In genomic region chrX:48940404-48940955, GRCh38 we compare ENCODE assay signal across 14 cellular contexts. TPM values are rescaled to one million over a fixed set of nuclear protein-coding genes. Genes with fewer than 3 reads are reported as not detected.
DNase-seq lines count a peak whose midpoint lies in the region; ATAC-seq and TF ChIP-seq lines count a peak whose summit lies in the region.
"Had no signal": no experiment of that assay in that cellular context is flagged by ENCODE, and none has a peak within 500 bp of the region (broad histone marks: within the 10 kb centered on the region; RNA-seq: fewer than 3 reads in every experiment).

No MANE protein-coding gene starts in this region.

- H3K36me3 Mint-ChIP-seq in CD4-positive, alpha-beta memory T cell, result peaks cover 0 to 38% of the 10 kb centered on the region in 2 donors
- peaks cover 51% of the 10 kb centered on the region for H3K36me3 Mint-ChIP-seq in activated CD8-positive, alpha-beta T cell treated with anti-CD3 and anti-CD28 coated beads for 36 hours (ENCODE audit: low read depth)
- H3K36me3 Mint-ChIP-seq in naive thymus-derived CD8-positive, alpha-beta T cell, result peaks cover 0 to 16% (median 3%) of the 10 kb centered on the region in 3 donors

- H3K9me3 ChIP-seq in CD4-positive, alpha-beta memory T cell (ENCODE audit: control insufficient read depth in 1 of 2, low read length in 2 of 2), result no peaks in the 10 kb centered on the region

- POLR2A ChIA-PET in CD4-positive, alpha-beta memory T cell (lab: Charles Lee; ENCODE audit: partially characterized antibody), result interaction anchor here (1.0 to 11.3 kb wide), 18 partner anchors 10 to 292 kb away, joined by 3 to 235 read pairs (median 5); partner anchors contain the start of genes GRIPAP1, HDAC6, OTUD5 and PIM2
- POLR2A ChIA-PET in activated CD8-positive, alpha-beta T cell treated with anti-CD3 and anti-CD28 coated beads for 36 hours (lab: Charles Lee), result interaction anchor here (0.7 to 11.3 kb wide), 7 partner anchors 11 to 43 kb away, joined by 3 to 176 read pairs (median 15); partner anchors contain the start of genes OTUD5, PIM2, PQBP1 and SLC35A2
- POLR2A ChIA-PET in naive thymus-derived CD8-positive, alpha-beta T cell (lab: Charles Lee), result interaction anchor here (0.8 to 13.3 kb wide), 8 partner anchors 8 to 203 kb away, joined by 3 to 276 read pairs (median 16); partner anchors contain the start of genes OTUD5, PIM2, PQBP1 and SLC35A2

- peak overlapping the region; percentile 70; the same call in 1 of the 2 replicates for H3K9ac ChIP-seq in KMS-11

- H3K27me3 Mint-ChIP-seq in CD4-positive, alpha-beta memory T cell, result no peaks in the 10 kb centered on the region
- H3K27me3 Mint-ChIP-seq in activated CD8-positive, alpha-beta T cell treated with anti-CD3 and anti-CD28 coated beads for 36 hours, result no peaks in the 10 kb centered on the region
- H3K27me3 Mint-ChIP-seq in naive thymus-derived CD8-positive, alpha-beta T cell, result no peaks in the 10 kb centered on the region

- H3K27ac Mint-ChIP-seq in CD4-positive, alpha-beta memory T cell, result peak overlapping the region; percentile 92 to 99 (median 96)
- H3K27ac Mint-ChIP-seq in activated CD8-positive, alpha-beta T cell treated with anti-CD3 and anti-CD28 coated beads for 36 hours, result peak overlapping the region; percentile 95
- H3K27ac Mint-ChIP-seq in naive thymus-derived CD8-positive, alpha-beta T cell, result peak overlapping the region; percentile 96 to 99 (median 99)
- H3K27ac Mint-ChIP-seq: nephron had no signal

- CTCF ChIA-PET in CD4-positive, alpha-beta memory T cell (lab: Charles Lee; ENCODE audit: partially characterized antibody), result interaction anchor here (0.7 to 4.2 kb wide), 5 partner anchors 16 to 292 kb away, joined by 3 to 23 read pairs (median 4); partner anchors contain the start of gene SLC35A2
- CTCF ChIA-PET in activated CD8-positive, alpha-beta T cell treated with anti-CD3 and anti-CD28 coated beads for 36 hours (lab: Charles Lee), result interaction anchor here (0.8 to 1.1 kb wide), 2 partner anchors 49 to 103 kb away, joined by 3 to 4 read pairs; partner anchors contain the start of gene TFE3

- no peak for TF ChIP-seq CTCF in KMS-11 (conservative IDR thresholded peaks at IDR 0.05; ENCODE audit: low read depth, low read length)
- TF ChIP-seq CTCF in activated CD8-positive, alpha-beta T cell treated with anti-CD3 and anti-CD28 coated beads for 36 hours (IDR thresholded peaks at IDR 0.05), result no peak

- peak overlapping the region in 7 of 8 donors; percentile 47 to 87 (median 77) for H3K4me3 Mint-ChIP-seq in CD4-positive, alpha-beta memory T cell
- peak overlapping the region; percentile 68 for H3K4me3 Mint-ChIP-seq in activated CD8-positive, alpha-beta T cell treated with anti-CD3 and anti-CD28 coated beads for 36 hours
- H3K4me3 Mint-ChIP-seq in naive thymus-derived CD8-positive, alpha-beta T cell, result peak overlapping the region in 9 of 10 donors; percentile 66 to 92 (median 87)
- H3K4me3 Mint-ChIP-seq: nephron had no signal

- intact Hi-C loops in CD4-positive, alpha-beta memory T cell (cut with micrococcal nuclease), result no loop called here
- intact Hi-C loops in activated CD8-positive, alpha-beta T cell treated with anti-CD3 and anti-CD28 coated beads for 36 hours (cut with micrococcal nuclease), result no loop called here

- H3K27ac ChIP-seq in CD4-positive, alpha-beta memory T cell (ENCODE audit: low read depth, low read length), result peak overlapping the region; percentile 94
- H3K27ac ChIP-seq in KMS-11, result peak overlapping the region; percentile 98

- no peak for DNase-seq in CD4-positive, alpha-beta memory T cell
- peak; percentile 47 for DNase-seq in activated CD8-positive, alpha-beta T cell treated with anti-CD3 and anti-CD28 coated beads for 36 hours
- DNase-seq in naive thymus-derived CD8-positive, alpha-beta T cell, result no peak
- no peak for DNase-seq in SW 1271 (lab: John Stamatoyannopoulos, UW)
- DNase-seq in stimulated activated CD4-positive, alpha-beta T cell treated with anti-CD3 and anti-CD28 coated beads, Interleukin-12 subunit alpha, Interleukin-12 subunit beta, amount 100 ng/mL, for 4 hours, result no peak
- DNase-seq: head of caudate nucleus; NCI-H146; NCI-H446 treated with DMSO at 0.1 percent for 48 hours; retina; stimulated activated CD4-positive, alpha-beta T cell treated with anti-CD3 and anti-CD28 coated beads, Interleukin-4, amount 100 ng/mL, for 1 hour; stimulated activated naive CD4-positive, alpha-beta T cell treated with Interleukin-2 at 50 U/mL for 16 hours had no signal

- no peak overlapping the region for H2AFZ ChIP-seq in KMS-11 (ENCODE audit: low read depth)

- H3K27me3 ChIP-seq in CD4-positive, alpha-beta memory T cell (ENCODE audit: insufficient read depth, low read length), result no peaks in the 10 kb centered on the region
- no peaks in the 10 kb centered on the region for H3K27me3 ChIP-seq in KMS-11 (ENCODE audit: insufficient read depth, low read depth)

- H3K4me3 ChIP-seq in CD4-positive, alpha-beta memory T cell (ENCODE audit: low read length in 2 of 2), result peak overlapping the region; percentile 5 to 29
- H3K4me3 ChIP-seq in KMS-11 (IDR thresholded peaks at IDR 0.05; ENCODE audit: insufficient read depth, low read depth, low read length), result no peak overlapping the region

- no peaks in the 10 kb centered on the region for H4K20me1 ChIP-seq in KMS-11 (ENCODE audit: insufficient read depth)

- H3K4me1 ChIP-seq in CD4-positive, alpha-beta memory T cell (ENCODE audit: insufficient read depth, low read length), result peaks cover 97% of the 10 kb centered on the region
- peaks cover 93% of the 10 kb centered on the region for H3K4me1 ChIP-seq in KMS-11 (ENCODE audit: low read depth, poor library complexity, severe bottlenecking)

- peaks cover 28% of the 10 kb centered on the region; the same call in 1 of the 2 replicates for H3K79me2 ChIP-seq in KMS-11 (ENCODE audit: insufficient read depth, low read depth)

- peaks cover 61 to 92% (median 78%) of the 10 kb centered on the region in 4 donors for H3K4me1 Mint-ChIP-seq in CD4-positive, alpha-beta memory T cell
- H3K4me1 Mint-ChIP-seq in activated CD8-positive, alpha-beta T cell treated with anti-CD3 and anti-CD28 coated beads for 36 hours (ENCODE audit: low read depth), result peaks cover 79% of the 10 kb centered on the region
- peaks cover 37 to 87% (median 84%) of the 10 kb centered on the region in 4 donors for H3K4me1 Mint-ChIP-seq in naive thymus-derived CD8-positive, alpha-beta T cell

- H3K36me3 ChIP-seq in CD4-positive, alpha-beta memory T cell (ENCODE audit: insufficient read depth, low read length), result no peaks in the 10 kb centered on the region
- H3K36me3 ChIP-seq in KMS-11 (ENCODE audit: insufficient read depth), result no peaks in the 10 kb centered on the region

- peak overlapping the region; percentile 100 for H3K4me2 ChIP-seq in KMS-11

- ATAC-seq in activated CD8-positive, alpha-beta T cell treated with anti-CD3 and anti-CD28 coated beads for 36 hours, result no peak
- no peak for ATAC-seq in naive thymus-derived CD8-positive, alpha-beta T cell
- ATAC-seq in GM19023 (IDR thresholded peaks at IDR 0.05; ENCODE audit: unreplicated experiment), result no peak

- peaks cover 0 to 7% (median 0%) of the 10 kb centered on the region in 8 donors for H3K9me3 Mint-ChIP-seq in CD4-positive, alpha-beta memory T cell
- H3K9me3 Mint-ChIP-seq in activated CD8-positive, alpha-beta T cell treated with anti-CD3 and anti-CD28 coated beads for 36 hours, result no peaks in the 10 kb centered on the region
- H3K9me3 Mint-ChIP-seq in naive thymus-derived CD8-positive, alpha-beta T cell, result no peaks in the 10 kb centered on the region

RNA-seq across cellular contexts. Expression of gene OTUD5, which starts 16.9 kb away (rescaled TPM):
- 10 to 100 TPM; 92.0 to 94.5 TPM for total RNA-seq in CD4-positive, alpha-beta memory T cell
- 10 to 100 TPM; 16.5 to 45.6 TPM for polyA plus RNA-seq in CD4-positive, alpha-beta memory T cell
- 10 to 100 TPM; 50.6 to 51.5 TPM for total RNA-seq in activated CD8-positive, alpha-beta T cell treated with anti-CD3 and anti-CD28 coated beads for 36 hours
- total RNA-seq in naive thymus-derived CD8-positive, alpha-beta T cell, result 10 to 100 TPM; 98.7 to 99.4 TPM
- polyA plus RNA-seq in naive thymus-derived CD8-positive, alpha-beta T cell, result 10 to 100 TPM; 23.7 to 48.4 (median 24.3) TPM

RNA-seq across cellular contexts. Expression of gene PIM2, which starts 21.7 kb away (rescaled TPM):
- 100 to 1,000 TPM; 117 to 118 TPM for total RNA-seq in CD4-positive, alpha-beta memory T cell
- polyA plus RNA-seq in CD4-positive, alpha-beta memory T cell, result 100 to 1,000 TPM; 396 to 489 TPM
- 100 to 1,000 TPM; 169 to 177 TPM for total RNA-seq in activated CD8-positive, alpha-beta T cell treated with anti-CD3 and anti-CD28 coated beads for 36 hours
- 100 to 1,000 TPM; 126 to 132 TPM for total RNA-seq in naive thymus-derived CD8-positive, alpha-beta T cell
- 100 to 1,000 TPM; 170 to 331 (median 313) TPM for polyA plus RNA-seq in naive thymus-derived CD8-positive, alpha-beta T cell

RNA-seq across cellular contexts. Expression of gene SLC35A2, which starts 29.0 kb away (rescaled TPM):
- 10 to 100 TPM; 13.8 to 15.8 TPM for total RNA-seq in CD4-positive, alpha-beta memory T cell
- 10 to 100 TPM; 11.8 to 14.4 TPM for polyA plus RNA-seq in CD4-positive, alpha-beta memory T cell
- 10 to 100 TPM; 14.7 to 15.0 TPM for total RNA-seq in activated CD8-positive, alpha-beta T cell treated with anti-CD3 and anti-CD28 coated beads for 36 hours
- 10 to 100 TPM; 11.4 to 12.7 TPM for total RNA-seq in naive thymus-derived CD8-positive, alpha-beta T cell
- polyA plus RNA-seq in naive thymus-derived CD8-positive, alpha-beta T cell, result 1 to 10 TPM; 6.8 to 8.1 (median 7.3) TPM

RNA-seq across cellular contexts. Expression of gene KCND1, which starts 31.2 kb away (rescaled TPM):
- 1 to 10 TPM; 1.8 to 1.9 TPM for total RNA-seq in CD4-positive, alpha-beta memory T cell
- 1 to 10 TPM in 1 of 2 donors, not detected in 1; 1.0 TPM for polyA plus RNA-seq in CD4-positive, alpha-beta memory T cell
- 1 to 10 TPM; 2.5 to 2.6 TPM for total RNA-seq in activated CD8-positive, alpha-beta T cell treated with anti-CD3 and anti-CD28 coated beads for 36 hours
- total RNA-seq in naive thymus-derived CD8-positive, alpha-beta T cell, result 1 to 10 TPM; 1.6 to 1.7 TPM
- polyA plus RNA-seq in naive thymus-derived CD8-positive, alpha-beta T cell, result under 1 TPM in 2 of 3 donors, not detected in 1; 0.06 to 0.08 TPM

RNA-seq across cellular contexts. Expression of gene PQBP1, which starts 42.8 kb away (rescaled TPM):
- total RNA-seq in CD4-positive, alpha-beta memory T cell, result 10 to 100 TPM; 59.6 to 64.4 TPM
- polyA plus RNA-seq in CD4-positive, alpha-beta memory T cell, result 10 to 100 TPM; 80.0 to 94.1 TPM
- 10 to 100 TPM; 63.9 to 66.5 TPM for total RNA-seq in activated CD8-positive, alpha-beta T cell treated with anti-CD3 and anti-CD28 coated beads for 36 hours
- 10 to 100 TPM; 66.4 to 68.8 TPM for total RNA-seq in naive thymus-derived CD8-positive, alpha-beta T cell
- 100 to 1,000 TPM in 1 of 3 donors, 10 to 100 TPM in 2; 92.7 to 114 (median 94.5) TPM for polyA plus RNA-seq in naive thymus-derived CD8-positive, alpha-beta T cell
